Comparison of ENCODE assay signal across 13 cellular contexts in the genomic region with DNA sequence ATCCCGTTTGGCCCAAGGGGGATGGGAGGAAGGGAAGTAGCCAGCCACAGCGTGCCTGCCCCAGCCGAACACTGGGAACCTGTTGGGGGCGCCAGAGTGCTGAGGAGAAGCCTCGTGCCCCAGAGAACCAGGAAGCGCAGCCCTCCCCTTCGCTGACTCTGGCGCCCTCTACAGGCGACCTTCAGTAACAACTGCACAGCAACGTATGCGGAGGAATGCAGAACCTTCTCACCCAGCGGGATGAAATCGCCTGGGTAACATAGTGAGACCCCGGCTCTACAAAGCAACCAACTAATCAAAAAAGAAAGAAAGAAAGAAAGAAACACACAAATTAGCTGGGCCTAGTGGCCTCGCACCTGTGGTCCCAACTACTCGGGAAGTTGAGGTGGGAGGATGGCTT. TPM values are rescaled to one million over a fixed set of nuclear protein-coding genes. Genes with fewer than 3 reads are reported as not detected.
"Had no signal": no experiment of that assay in that cellular context is flagged by ENCODE, and none has a peak within 500 bp of the region (broad histone marks: within the 10 kb centered on the region; RNA-seq: fewer than 3 reads in every experiment).

A gene with protein sequence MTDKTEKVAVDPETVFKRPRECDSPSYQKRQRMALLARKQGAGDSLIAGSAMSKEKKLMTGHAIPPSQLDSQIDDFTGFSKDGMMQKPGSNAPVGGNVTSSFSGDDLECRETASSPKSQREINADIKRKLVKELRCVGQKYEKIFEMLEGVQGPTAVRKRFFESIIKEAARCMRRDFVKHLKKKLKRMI (minus strand): TSS at position 101 of the 400 bp plus-strand sequence. CDS start 3,774 bp downstream, outside the sequence.

RNA-seq across cellular contexts. Expression of the gene that starts here (rescaled TPM):
- total RNA-seq: stomach, subcutaneous adipose tissue, suprapubic skin, temporal lobe, thoracic aorta, thyroid gland, tibial nerve, transverse colon, upper lobe of left lung, ureter, urinary bladder, uterus, vagina had no signal
- polyA plus RNA-seq: stomach, urinary bladder had no signal
